33 cellular contexts compared by ENCODE assay signal in genomic region chr14:94998702-94999101, GRCh38.
DNase-seq lines count a peak whose midpoint lies in the region; ATAC-seq, FAIRE-seq and TF ChIP-seq lines count a peak whose summit lies in the region.
"Had no signal": no experiment of that assay in that cellular context is flagged by ENCODE, and none has a peak within 500 bp of the region (broad histone marks: within the 10 kb centered on the region; RNA-seq: fewer than 3 reads in every experiment).

No MANE protein-coding gene starts in this region.

- WGBS in HUES64 = 15% methylated on average over 10 of the region's 10 CpGs

- no peak for ATAC-seq in activated T-cell treated with anti-CD3 and anti-CD28 coated beads, Interleukin-2, amount 50 U/mL, for 4 hours
- ATAC-seq: naive thymus-derived CD8-positive, alpha-beta T cell; psoas muscle; sciatic nerve had no signal

- H3K27ac ChIP-seq in HUES64 (ENCODE audit: low read depth, low read length) (no peak overlapping the region), iPS-20b (ENCODE audit: low read length) (no peak overlapping the region)
- H3K27ac ChIP-seq: epithelial cell of prostate, lower lobe of right lung, Peyer's patch, psoas muscle, tibial artery, WERI-Rb-1 had no signal

- CTCF ChIA-PET in Caco-2 (lab: Charles Lee) = no interaction called here

- no peaks in the 10 kb centered on the region for H3K36me3 ChIP-seq in HUES64 (ENCODE audit: insufficient read depth, low read length)
- no peaks in the 10 kb centered on the region for H3K36me3 ChIP-seq in bronchial epithelial cell (ENCODE audit: control insufficient read depth, insufficient read depth, low read length)
- no peaks in the 10 kb centered on the region for H3K36me3 ChIP-seq in iPS-20b (ENCODE audit: insufficient read depth, low read depth, low read length)
- H3K36me3 ChIP-seq in Caco-2 (ENCODE audit: control insufficient read depth, insufficient read depth, low read length) = no peaks in the 10 kb centered on the region
- H3K36me3 ChIP-seq: lower lobe of right lung, Peyer's patch, tibial artery, WERI-Rb-1 had no signal

- H3K27me3 ChIP-seq in HUES64 (ENCODE audit: insufficient read depth, low read length) (0 out of 2 replicates have a peak, but pooled peaks cover 2% of the 10 kb centered on the region), bronchial epithelial cell (ENCODE audit: control insufficient read depth, insufficient read depth, low read length) (no peaks in the 10 kb centered on the region), iPS-20b (ENCODE audit: insufficient read depth, low read length) (no peaks in the 10 kb centered on the region), Caco-2 (replicated peaks; ENCODE audit: control insufficient read depth, insufficient read depth, low read length) (no peaks in the 10 kb centered on the region; the same call in 1 of the 2 replicates)
- H3K27me3 ChIP-seq: Peyer's patch had no signal

- no peaks in the 10 kb centered on the region for H3K4me1 Mint-ChIP-seq in Caco-2 (ENCODE audit: low read depth, unreplicated experiment)
- no peaks in the 10 kb centered on the region for H3K4me1 Mint-ChIP-seq in activated T-cell treated with anti-CD3 and anti-CD28 coated beads, Interleukin-2, amount 50 U/mL, for 4 hours (ENCODE audit: low read depth)
- H3K4me1 Mint-ChIP-seq: activated naive CD8-positive, alpha-beta T cell treated with anti-CD3 and anti-CD28 coated beads for 36 hours; B cell; naive thymus-derived CD8-positive, alpha-beta T cell had no signal

- H3K4me1 ChIP-seq in HUES64 (ENCODE audit: insufficient read depth, low read length) (peaks cover 11% of the 10 kb centered on the region; the same call in 1 of the 2 replicates), iPS-20b (ENCODE audit: insufficient read depth, low read length) (peaks cover 5% of the 10 kb centered on the region; the same call in 1 of the 2 replicates), Caco-2 (no peaks in the 10 kb centered on the region)
- H3K4me1 ChIP-seq: lower lobe of right lung, Peyer's patch, psoas muscle had no signal

- intact Hi-C loops in Caco-2 (cut with micrococcal nuclease; ENCODE audit: unreplicated experiment) = no loop called here

- no peaks in the 10 kb centered on the region for H3K36me3 Mint-ChIP-seq in Caco-2 (ENCODE audit: insufficient read depth, unreplicated experiment)
- no peaks in the 10 kb centered on the region for H3K36me3 Mint-ChIP-seq in activated T-cell treated with anti-CD3 and anti-CD28 coated beads, Interleukin-2, amount 50 U/mL, for 4 hours (ENCODE audit: insufficient read depth)
- H3K36me3 Mint-ChIP-seq: activated naive CD8-positive, alpha-beta T cell treated with anti-CD3 and anti-CD28 coated beads for 36 hours; naive thymus-derived CD8-positive, alpha-beta T cell had no signal

- H3K4me3 ChIP-seq in HUES64 (ENCODE audit: low read length) (peak overlapping the region; percentile 9; the same call in 1 of the 2 replicates), bronchial epithelial cell (ENCODE audit: low read depth, low read length) (no peak overlapping the region), iPS-20b (ENCODE audit: low read length) (peak overlapping the region; percentile 9; the same call in 1 of the 2 replicates), Caco-2 (ENCODE audit: low read depth, low read length) (no peak overlapping the region)
- H3K4me3 ChIP-seq: lower lobe of right lung, Peyer's patch, psoas muscle, tibial artery had no signal

- TF ChIP-seq CTCF in bronchial epithelial cell (IDR thresholded peaks at IDR 0.05; ENCODE audit: insufficient read depth, low read length, severe bottlenecking) (no peak), Caco-2 (IDR thresholded peaks at IDR 0.05; ENCODE audit: insufficient read depth in 1 of 2, low read depth in 1 of 2, low read length in 1 of 2, severe bottlenecking in 1 of 2, unreplicated experiment in 1 of 2) (no peak)

- DNase-seq in CD1c-positive myeloid dendritic cell (ENCODE audit: extremely low spot score) (peak; percentile 4), bronchial epithelial cell (ENCODE audit: low read depth) (peak; percentile 10), Caco-2 (no peak), HuH-7 (ENCODE audit: low spot score) (no peak), 8988T (no peak)
- no peak for DNase-seq in activated T-cell treated with anti-CD3 and anti-CD28 coated beads, Interleukin-2, amount 50 U/mL, for 4 hours
- DNase-seq: ACHN; activated CD4-positive, alpha-beta T cell treated with anti-CD3 and anti-CD28 coated beads for 48 hours; activated effector memory CD4-positive, alpha-beta T cell treated with Interleukin-2 at 50 U/mL for 16 hours; activated naive CD8-positive, alpha-beta T cell treated with anti-CD3 and anti-CD28 coated beads for 36 hours; anterior cingulate cortex; DMS153; effector CD4-positive, alpha-beta T cell; HFFc6; lower lobe of right lung; naive thymus-derived CD8-positive, alpha-beta T cell; NCI-H1048; NCI-H1694 treated with DMSO at 0.1 percent for 48 hours; NCI-H510A treated with DMSO at 0.1 percent for 48 hours; Peyer's patch; psoas muscle; SIG-M5; stimulated activated CD4-positive, alpha-beta T cell treated with anti-CD3 and anti-CD28 coated beads, Interleukin-12 subunit alpha, Interleukin-12 subunit beta, amount 100 ng/mL, for 4 hours; stimulated activated CD4-positive, alpha-beta T cell treated with anti-CD3 and anti-CD28 coated beads, Interleukin-2, amount 100 ng/mL, for 48 hours; T-helper 9 cell; tibial artery; WERI-Rb-1 had no signal

- no peak overlapping the region for H3K27ac Mint-ChIP-seq in Caco-2 (ENCODE audit: unreplicated experiment)
- H3K27ac Mint-ChIP-seq: activated naive CD8-positive, alpha-beta T cell treated with anti-CD3 and anti-CD28 coated beads for 36 hours; B cell; HFFc6 had no signal

- peaks cover 33% of the 10 kb centered on the region for H3K27me3 Mint-ChIP-seq in Caco-2 (ENCODE audit: insufficient read depth, unreplicated experiment)
- H3K27me3 Mint-ChIP-seq in activated T-cell treated with anti-CD3 and anti-CD28 coated beads, Interleukin-2, amount 50 U/mL, for 4 hours (ENCODE audit: low read depth) = peaks cover 36% of the 10 kb centered on the region

- H3K4me3 Mint-ChIP-seq in Caco-2 (ENCODE audit: unreplicated experiment) = no peak overlapping the region
- H3K4me3 Mint-ChIP-seq in activated T-cell treated with anti-CD3 and anti-CD28 coated beads, Interleukin-2, amount 50 U/mL, for 4 hours = no peak overlapping the region
- H3K4me3 Mint-ChIP-seq: activated naive CD8-positive, alpha-beta T cell treated with anti-CD3 and anti-CD28 coated beads for 36 hours; B cell; HFFc6; naive thymus-derived CD8-positive, alpha-beta T cell had no signal

- H3K9me3 ChIP-seq in HUES64 (ENCODE audit: insufficient read depth, low read depth, low read length) (no peaks in the 10 kb centered on the region), iPS-20b (ENCODE audit: insufficient read depth, low read depth, low read length) (no peaks in the 10 kb centered on the region), Caco-2 (no peaks in the 10 kb centered on the region)
- H3K9me3 ChIP-seq: lower lobe of right lung, Peyer's patch, psoas muscle, tibial artery had no signal

- no peak for FAIRE-seq in bronchial epithelial cell (lab: Jason Lieb, UNC)
- FAIRE-seq: GM12891 had no signal

- POLR2A ChIA-PET in Caco-2 (lab: Charles Lee) = no interaction called here

- H3K9me3 Mint-ChIP-seq in Caco-2 (ENCODE audit: unreplicated experiment) = no peaks in the 10 kb centered on the region
- H3K9me3 Mint-ChIP-seq in activated T-cell treated with anti-CD3 and anti-CD28 coated beads, Interleukin-2, amount 50 U/mL, for 4 hours = no peaks in the 10 kb centered on the region
- H3K9me3 Mint-ChIP-seq: activated naive CD8-positive, alpha-beta T cell treated with anti-CD3 and anti-CD28 coated beads for 36 hours had no signal

- H3K9ac ChIP-seq in HUES64 (ENCODE audit: low read depth, low read length) (no peak overlapping the region), iPS-20b (ENCODE audit: low read depth, low read length) (no peak overlapping the region)

- no TSS peak for BruUV-seq in Caco-2 (replicated peaks; lab: Mats Ljungman, UMichigan)

Comparison
In these comparisons a context has a peak if more than half of its experiments do, and no peak if none do; other contexts are left out.
1. DNase-seq: peak in CD1c-positive myeloid dendritic cell (single experiment) and bronchial epithelial cell (single experiment); none in Caco-2 (0 of 2), HuH-7 (single experiment), 8988T (single experiment) and activated T-cell treated with anti-CD3 and anti-CD28 coated beads, Interleukin-2, amount 50 U/mL, for 4 hours (single experiment).
2. H3K4me3 ChIP-seq: peak in HUES64 (single experiment) and iPS-20b (single experiment); none in bronchial epithelial cell (single experiment) and Caco-2 (single experiment).